In genomic region chr3:52453496-52454234, GRCh38 we compare ENCODE assay signal across 8 cellular contexts. TPM values are rescaled to one million over a fixed set of nuclear protein-coding genes. Genes with fewer than 3 reads are reported as not detected.
DNase-seq lines count a peak whose midpoint lies in the region; ATAC-seq lines count a peak whose summit lies in the region.

TNNC1 (minus strand) TSS chr3:52454041; CDS start chr3:52454015, 26 bp downstream.

- peak within 1 kb of the TSS; percentile 51; the same call in 1 of the 2 replicates for H3K4me3 ChIP-seq in iPS-18c (ENCODE audit: insufficient read depth, low read depth, low read length)

- H3K4me3 Mint-ChIP-seq in activated naive CD8-positive, alpha-beta T cell treated with anti-CD3 and anti-CD28 coated beads for 36 hours: peak within 1 kb of the TSS; percentile 99
- peak within 1 kb of the TSS; percentile 97 for H3K4me3 Mint-ChIP-seq in stimulated activated effector memory CD8-positive, alpha-beta T cell treated with anti-CD3 and anti-CD28 coated beads, Interleukin-12 subunit alpha, Interleukin-12 subunit beta, amount 100 ng/mL, for 72 hours

- H3K27me3 Mint-ChIP-seq in activated naive CD8-positive, alpha-beta T cell treated with anti-CD3 and anti-CD28 coated beads for 36 hours: no peaks in the 10 kb centered on the region

- H3K36me3 Mint-ChIP-seq in activated naive CD8-positive, alpha-beta T cell treated with anti-CD3 and anti-CD28 coated beads for 36 hours: peaks cover 19% of the 10 kb centered on the region
- peaks cover 36% of the 10 kb centered on the region for H3K36me3 Mint-ChIP-seq in stimulated activated effector memory CD8-positive, alpha-beta T cell treated with anti-CD3 and anti-CD28 coated beads, Interleukin-12 subunit alpha, Interleukin-12 subunit beta, amount 100 ng/mL, for 72 hours

- no peaks in the 10 kb centered on the region for H3K9me3 ChIP-seq in iPS-18c (ENCODE audit: control insufficient read depth, insufficient read depth, low read length)

- no peaks in the 10 kb centered on the region for H3K9me3 Mint-ChIP-seq in activated naive CD8-positive, alpha-beta T cell treated with anti-CD3 and anti-CD28 coated beads for 36 hours
- H3K9me3 Mint-ChIP-seq in stimulated activated effector memory CD8-positive, alpha-beta T cell treated with anti-CD3 and anti-CD28 coated beads, Interleukin-12 subunit alpha, Interleukin-12 subunit beta, amount 100 ng/mL, for 72 hours: no peaks in the 10 kb centered on the region

- no peak for ATAC-seq in stimulated activated effector memory CD8-positive, alpha-beta T cell treated with anti-CD3 and anti-CD28 coated beads, Interleukin-12 subunit alpha, Interleukin-12 subunit beta, amount 100 ng/mL, for 72 hours
- no peak for ATAC-seq in GM18511 (IDR thresholded peaks at IDR 0.05; ENCODE audit: unreplicated experiment)

- peaks cover 33% of the 10 kb centered on the region for H3K4me1 Mint-ChIP-seq in activated naive CD8-positive, alpha-beta T cell treated with anti-CD3 and anti-CD28 coated beads for 36 hours
- H3K4me1 Mint-ChIP-seq in stimulated activated effector memory CD8-positive, alpha-beta T cell treated with anti-CD3 and anti-CD28 coated beads, Interleukin-12 subunit alpha, Interleukin-12 subunit beta, amount 100 ng/mL, for 72 hours: peaks cover 42% of the 10 kb centered on the region

- DNase-seq in HT-29 (ENCODE audit: low spot score): peak; percentile 29
- no peak for DNase-seq in activated naive CD8-positive, alpha-beta T cell treated with anti-CD3 and anti-CD28 coated beads for 36 hours
- no peak for DNase-seq in stimulated activated effector memory CD8-positive, alpha-beta T cell treated with anti-CD3 and anti-CD28 coated beads, Interleukin-12 subunit alpha, Interleukin-12 subunit beta, amount 100 ng/mL, for 72 hours (ENCODE audit: low spot score in 2 of 2)
- no peak for DNase-seq in hippocampal formation (lab: John Stamatoyannopoulos, UW)
- DNase-seq in NOMO-1 treated with DMSO at 0.1 percent for 48 hours (lab: John Stamatoyannopoulos, UW; ENCODE audit: unreplicated experiment): no peak
- no peak for DNase-seq in DMS79 (lab: John Stamatoyannopoulos, UW)

- peak within 1 kb of the TSS; percentile 99 for H3K27ac Mint-ChIP-seq in activated naive CD8-positive, alpha-beta T cell treated with anti-CD3 and anti-CD28 coated beads for 36 hours
- peak within 1 kb of the TSS; percentile 99 for H3K27ac Mint-ChIP-seq in stimulated activated effector memory CD8-positive, alpha-beta T cell treated with anti-CD3 and anti-CD28 coated beads, Interleukin-12 subunit alpha, Interleukin-12 subunit beta, amount 100 ng/mL, for 72 hours

RNA-seq across cellular contexts. Expression of gene TNNC1, which starts in this region (rescaled TPM):
- total RNA-seq in HT-29 (2014; rRNA removed; shearing (Covaris generic)): 5.7 and 6.5 TPM in 2 replicates
- total RNA-seq in activated naive CD8-positive, alpha-beta T cell treated with anti-CD3 and anti-CD28 coated beads for 36 hours: 1 to 10 TPM; 2.9 to 4.2 TPM
